In genomic region chr2:153394247-153394646, GRCh38 we compare ENCODE assay signal across 10 cellular contexts.
"Had no signal": no experiment of that assay in that cellular context is flagged by ENCODE, and none has a peak within 500 bp of the region (broad histone marks: within the 10 kb centered on the region; RNA-seq: fewer than 3 reads in every experiment).

No MANE protein-coding gene starts in this region.

- H3K4me2 ChIP-seq: KMS-11 had no signal

- H2AFZ ChIP-seq: GM23248 had no signal

- H3K4me3 ChIP-seq: GM23248, HAP-1, K562 had no signal

- H3K27ac ChIP-seq: GM23248, KMS-11 had no signal

- H3K36me3 ChIP-seq: HAP-1 had no signal

- H3K9ac ChIP-seq: GM23248, KMS-11 had no signal

- FAIRE-seq: HTR-8/SVneo, K562 had no signal

- DNase-seq: GM23248, GOT3, H7, HFFc6, IMR-90 had no signal

- ATAC-seq: HCT116, K562 had no signal
